16 cellular contexts compared by ENCODE assay signal in genomic region chr20:43102394-43102793, GRCh38.
DNase-seq lines count a peak whose midpoint lies in the region; TF ChIP-seq lines count a peak whose summit lies in the region.
"Had no signal": no experiment of that assay in that cellular context is flagged by ENCODE, and none has a peak within 500 bp of the region (broad histone marks: within the 10 kb centered on the region; RNA-seq: fewer than 3 reads in every experiment).

No MANE protein-coding gene starts in this region.

- H3K27me3 Mint-ChIP-seq in glutamatergic neuron (ENCODE audit: unreplicated experiment): peaks cover 1% of the 10 kb centered on the region
- no peaks in the 10 kb centered on the region for H3K27me3 Mint-ChIP-seq in MCF 10A (ENCODE audit: insufficient read depth, unreplicated experiment)
- peaks cover 0 to 5% of the 10 kb centered on the region in 2 donors for H3K27me3 Mint-ChIP-seq in CD4-positive, alpha-beta memory T cell
- H3K27me3 Mint-ChIP-seq: IgD-negative memory B cell had no signal

- no peak overlapping the region for H3K4me2 ChIP-seq in DOHH2 (ENCODE audit: low read length)
- H3K4me2 ChIP-seq: BLaER1 treated with 17β-estradiol and CSF1 and Interleukin-3, amounts not matched to agents 10 nM and 100 nM had no signal

- peaks cover 5% of the 10 kb centered on the region for H3K36me3 Mint-ChIP-seq in glutamatergic neuron (ENCODE audit: unreplicated experiment)
- H3K36me3 Mint-ChIP-seq in MCF 10A (ENCODE audit: insufficient read depth, unreplicated experiment): no peaks in the 10 kb centered on the region
- H3K36me3 Mint-ChIP-seq in CD4-positive, alpha-beta memory T cell: no peaks in the 10 kb centered on the region
- H3K36me3 Mint-ChIP-seq: IgD-negative memory B cell; naive thymus-derived CD8-positive, alpha-beta T cell had no signal

- H3K4me1 Mint-ChIP-seq in glutamatergic neuron (ENCODE audit: low read depth, unreplicated experiment): peaks cover 5% of the 10 kb centered on the region
- no peaks in the 10 kb centered on the region for H3K4me1 Mint-ChIP-seq in MCF 10A (ENCODE audit: insufficient read depth, unreplicated experiment)
- no peaks in the 10 kb centered on the region for H3K4me1 Mint-ChIP-seq in CD4-positive, alpha-beta memory T cell
- H3K4me1 Mint-ChIP-seq: activated T-helper 17 cell treated with anti-CD3 and anti-CD28 coated beads, Interleukin-2, amount 50 U/mL, for 72 hours; central memory CD8-positive, alpha-beta T cell; IgD-negative memory B cell; naive thymus-derived CD8-positive, alpha-beta T cell had no signal

- no peaks in the 10 kb centered on the region for H3K9me2 ChIP-seq in DOHH2 (replicated peaks; ENCODE audit: control insufficient read depth, low read length)

- H3K4me3 Mint-ChIP-seq in glutamatergic neuron (ENCODE audit: unreplicated experiment): no peak overlapping the region
- H3K4me3 Mint-ChIP-seq in MCF 10A (ENCODE audit: unreplicated experiment): no peak overlapping the region
- H3K4me3 Mint-ChIP-seq in CD4-positive, alpha-beta memory T cell: no peak overlapping the region
- H3K4me3 Mint-ChIP-seq: activated T-helper 17 cell treated with anti-CD3 and anti-CD28 coated beads, Interleukin-2, amount 50 U/mL, for 72 hours; central memory CD8-positive, alpha-beta T cell; IgD-negative memory B cell; naive thymus-derived CD8-positive, alpha-beta T cell had no signal

- H3K27me3 ChIP-seq in DOHH2 (ENCODE audit: control insufficient read depth, low read length): no peaks in the 10 kb centered on the region
- no peaks in the 10 kb centered on the region for H3K27me3 ChIP-seq in CD4-positive, alpha-beta memory T cell (ENCODE audit: insufficient read depth, low read length)
- H3K27me3 ChIP-seq: BLaER1 treated with 17β-estradiol and CSF1 and Interleukin-3, amounts not matched to agents 10 nM and 100 nM had no signal

- CTCF ChIA-PET in MCF 10A (lab: Yijun Ruan, JAX): no interaction called here
- CTCF ChIA-PET in CD4-positive, alpha-beta memory T cell (lab: Charles Lee; ENCODE audit: partially characterized antibody): no interaction called here

- peak; percentile 7 for DNase-seq in GM13977 (ENCODE audit: low spot score)
- peak; percentile 22 for DNase-seq in NCI-H82 treated with DMSO at 0.1 percent for 48 hours (lab: John Stamatoyannopoulos, UW; ENCODE audit: unreplicated experiment)
- DNase-seq in glutamatergic neuron: peak; percentile 54
- DNase-seq in MCF 10A (ENCODE audit: unreplicated experiment): no peak
- DNase-seq in CD4-positive, alpha-beta memory T cell: no peak
- no peak for DNase-seq in activated T-cell treated with anti-CD3 and anti-CD28 coated beads for 4 hours
- DNase-seq: lower lobe of right lung; naive thymus-derived CD8-positive, alpha-beta T cell; NCI-H187 treated with DMSO at 0.1 percent for 48 hours; NCI-H774 had no signal

- no peak overlapping the region for H3K27ac ChIP-seq in DOHH2 (ENCODE audit: low read depth, low read length)
- no peak overlapping the region for H3K27ac ChIP-seq in CD4-positive, alpha-beta memory T cell (ENCODE audit: low read depth, low read length)
- H3K27ac ChIP-seq: BLaER1 treated with 17β-estradiol and CSF1 and Interleukin-3, amounts not matched to agents 10 nM and 100 nM; lower lobe of right lung; SK-N-MC had no signal

- intact Hi-C loops in MCF 10A (cut with micrococcal nuclease): no loop called here
- intact Hi-C loops in CD4-positive, alpha-beta memory T cell (cut with micrococcal nuclease): no loop called here

- no TSS peak for BruUV-seq in MCF 10A (replicated peaks; lab: Mats Ljungman, UMichigan)

- H3K27ac Mint-ChIP-seq in glutamatergic neuron (ENCODE audit: unreplicated experiment) (no peak overlapping the region), MCF 10A (ENCODE audit: low read depth, unreplicated experiment) (no peak overlapping the region)
- no peak overlapping the region for H3K27ac Mint-ChIP-seq in CD4-positive, alpha-beta memory T cell
- H3K27ac Mint-ChIP-seq: activated T-helper 17 cell treated with anti-CD3 and anti-CD28 coated beads, Interleukin-2, amount 50 U/mL, for 72 hours; IgD-negative memory B cell; naive thymus-derived CD8-positive, alpha-beta T cell had no signal

- in situ Hi-C loops in GM13977 (cut with MboI; ENCODE audit: low pct_unique_long_range_greater_than_20kb, low sequenced_read_pairs, unreplicated experiment): no loop called here

- H3K9me3 Mint-ChIP-seq in glutamatergic neuron (ENCODE audit: unreplicated experiment) (peaks cover 3% of the 10 kb centered on the region), MCF 10A (ENCODE audit: unreplicated experiment) (peaks cover 67% of the 10 kb centered on the region)
- H3K9me3 Mint-ChIP-seq in CD4-positive, alpha-beta memory T cell: peaks cover 0 to 6% (median 0%) of the 10 kb centered on the region in 8 donors
- H3K9me3 Mint-ChIP-seq: central memory CD8-positive, alpha-beta T cell had no signal

- H4K20me1 ChIP-seq in DOHH2 (ENCODE audit: control insufficient read depth, insufficient read depth, low read depth, low read length): no peaks in the 10 kb centered on the region
- H4K20me1 ChIP-seq: BLaER1 treated with 17β-estradiol and CSF1 and Interleukin-3, amounts not matched to agents 10 nM and 100 nM had no signal

- no peak overlapping the region for H3K4me3 ChIP-seq in DOHH2 (ENCODE audit: low read length)
- H3K4me3 ChIP-seq in CD4-positive, alpha-beta memory T cell (ENCODE audit: low read length in 2 of 2): no peak overlapping the region
- H3K4me3 ChIP-seq: BLaER1 treated with 17β-estradiol and CSF1 and Interleukin-3, amounts not matched to agents 10 nM and 100 nM; lower lobe of right lung; SK-N-MC had no signal

- POLR2A ChIA-PET in MCF 10A (lab: Yijun Ruan, JAX): no interaction called here
- POLR2A ChIA-PET in CD4-positive, alpha-beta memory T cell (lab: Charles Lee; ENCODE audit: partially characterized antibody): no interaction called here

- H3F3A ChIP-seq in DOHH2 (ENCODE audit: control insufficient read depth, insufficient read depth): no peaks in the 10 kb centered on the region

- no peaks in the 10 kb centered on the region for H3K36me3 ChIP-seq in DOHH2 (ENCODE audit: control insufficient read depth, low read length)
- no peaks in the 10 kb centered on the region for H3K36me3 ChIP-seq in CD4-positive, alpha-beta memory T cell (ENCODE audit: insufficient read depth, low read length)
- H3K36me3 ChIP-seq: BLaER1 treated with 17β-estradiol and CSF1 and Interleukin-3, amounts not matched to agents 10 nM and 100 nM; lower lobe of right lung had no signal

- H3K4me1 ChIP-seq in DOHH2 (ENCODE audit: control insufficient read depth, low read length): no peaks in the 10 kb centered on the region
- H3K4me1 ChIP-seq in CD4-positive, alpha-beta memory T cell (ENCODE audit: insufficient read depth, low read length): no peaks in the 10 kb centered on the region
- H3K4me1 ChIP-seq: BLaER1 treated with 17β-estradiol and CSF1 and Interleukin-3, amounts not matched to agents 10 nM and 100 nM; lower lobe of right lung had no signal

- TF ChIP-seq CTCF in DOHH2 (IDR thresholded peaks at IDR 0.05; ENCODE audit: low read depth, low read length, poor library complexity, severe bottlenecking) (peak; percentile 24), GM13977 (IDR thresholded peaks at IDR 0.05; ENCODE audit: extremely low read depth, insufficient read depth, missing control alignments) (peak; percentile 38), glutamatergic neuron (IDR thresholded peaks at IDR 0.05; ENCODE audit: partially characterized antibody, unreplicated experiment) (peak; percentile 69), MCF 10A (IDR thresholded peaks at IDR 0.05; ENCODE audit: unreplicated experiment) (no peak)

- no peaks in the 10 kb centered on the region for H3K79me2 ChIP-seq in DOHH2 (ENCODE audit: control insufficient read depth, low read length)

- no peaks in the 10 kb centered on the region for H3K9me3 ChIP-seq in DOHH2 (ENCODE audit: control insufficient read depth, insufficient read depth, low read length)
- no peaks in the 10 kb centered on the region for H3K9me3 ChIP-seq in CD4-positive, alpha-beta memory T cell (ENCODE audit: control insufficient read depth in 1 of 2, low read length in 2 of 2)
- H3K9me3 ChIP-seq: BLaER1 treated with 17β-estradiol and CSF1 and Interleukin-3, amounts not matched to agents 10 nM and 100 nM; lower lobe of right lung had no signal

Comparison
In these comparisons a context has a peak if more than half of its experiments do, and no peak if none do; other contexts are left out.
1. DNase-seq: peak in GM13977 (single experiment), NCI-H82 treated with DMSO at 0.1 percent for 48 hours (single experiment) and glutamatergic neuron (single experiment); none in MCF 10A (single experiment), CD4-positive, alpha-beta memory T cell (0 of 5) and activated T-cell treated with anti-CD3 and anti-CD28 coated beads for 4 hours (single experiment).